Comparison of ENCODE assay signal across 10 cellular contexts in the genomic region with DNA sequence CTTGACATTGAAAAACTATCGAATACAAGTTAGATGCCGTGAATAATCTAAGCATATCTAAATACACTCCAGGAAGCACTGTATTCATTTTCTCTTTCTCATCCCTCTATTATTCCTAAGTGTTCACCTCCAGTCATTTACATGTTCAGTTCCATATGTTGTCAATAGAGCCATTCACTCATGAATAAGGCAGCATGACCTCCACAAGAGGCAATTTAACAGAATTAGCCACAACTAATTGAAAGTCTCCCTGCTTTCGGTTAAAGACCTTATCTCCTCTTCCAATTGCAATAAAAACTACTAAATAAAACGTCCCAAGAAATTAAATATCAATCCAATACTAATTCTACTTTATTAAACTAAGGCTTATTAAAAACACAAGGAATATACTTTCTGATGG. TPM values are rescaled to one million over a fixed set of nuclear protein-coding genes. Genes with fewer than 3 reads are reported as not detected.
A peak's percentile ranks its signal among the peaks of the same experiment; 100 is the strongest.
DNase-seq lines count a peak whose midpoint lies in the region; ATAC-seq and TF ChIP-seq lines count a peak whose summit lies in the region.
"Had no signal": no experiment of that assay in that cellular context is flagged by ENCODE, and none has a peak within 500 bp of the region (broad histone marks: within the 10 kb centered on the region; RNA-seq: fewer than 3 reads in every experiment).

No MANE protein-coding gene starts in this region.

- H3K4me1 ChIP-seq in A673 (ENCODE audit: insufficient read depth, low read length, poor library complexity, severe bottlenecking) = peaks cover 38% of the 10 kb centered on the region
- peaks cover 7 to 34% of the 10 kb centered on the region in 2 donors for H3K4me1 ChIP-seq in mucosa of rectum (ENCODE audit: control insufficient read depth in 2 of 2, insufficient read depth in 2 of 2, low read length in 2 of 2)

- peak overlapping the region; percentile 5 to 94 for H3K9ac ChIP-seq in mucosa of rectum (ENCODE audit: low read depth in 1 of 2, low read length in 2 of 2)

- peak; percentile 43 for DNase-seq in A673 (ENCODE audit: low spot score)
- no peak for DNase-seq in MG63
- DNase-seq in dorsolateral prefrontal cortex = no peak
- DNase-seq in NCI-H187 treated with DMSO at 0.1 percent for 48 hours (lab: John Stamatoyannopoulos, UW) = no peak
- DNase-seq: CD4-positive, alpha-beta T cell had no signal

- H3K9me3 ChIP-seq in A673 (ENCODE audit: low read depth, low read length, poor library complexity, severe bottlenecking) = no peaks in the 10 kb centered on the region
- H3K9me3 ChIP-seq in MG63 = no peaks in the 10 kb centered on the region
- no peaks in the 10 kb centered on the region for H3K9me3 ChIP-seq in mucosa of rectum (ENCODE audit: control insufficient read depth in 2 of 2, low read length in 2 of 2)
- H3K9me3 ChIP-seq: neutrophil had no signal

- H3K27me3 ChIP-seq in A673 (replicated peaks; ENCODE audit: insufficient read depth, low read depth, low read length, poor library complexity) = no peaks in the 10 kb centered on the region
- no peaks in the 10 kb centered on the region for H3K27me3 ChIP-seq in MG63
- no peaks in the 10 kb centered on the region for H3K27me3 ChIP-seq in dorsolateral prefrontal cortex
- no peaks in the 10 kb centered on the region for H3K27me3 ChIP-seq in mucosa of rectum (ENCODE audit: control insufficient read depth in 2 of 2, insufficient read depth in 2 of 2, low read length in 2 of 2)

- TSS peak; percentile 29 for BruUV-seq in A673 (replicated peaks; lab: Mats Ljungman, UMichigan)

- ATAC-seq in HG03139 (IDR thresholded peaks at IDR 0.05; ENCODE audit: unreplicated experiment) = no peak
- no peak for ATAC-seq in HG03442 (IDR thresholded peaks at IDR 0.05; ENCODE audit: unreplicated experiment)
- ATAC-seq in GM21526 (IDR thresholded peaks at IDR 0.05; ENCODE audit: low FRiP score, unreplicated experiment) = no peak

- TF ChIP-seq CTCF in A673 (conservative IDR thresholded peaks at IDR 0.05; ENCODE audit: low read depth, low read length) = no peak
- TF ChIP-seq CTCF in dorsolateral prefrontal cortex (IDR thresholded peaks at IDR 0.05 in 54 of 56, conservative IDR thresholded peaks at IDR 0.05 in 2 of 56; ENCODE audit: low read depth in 1 of 56, partially characterized antibody in 56 of 56) = peak in 1 of 56 donors; percentile 8

- H3K36me3 ChIP-seq in A673 (ENCODE audit: insufficient read depth, low read length, poor library complexity, severe bottlenecking) = no peaks in the 10 kb centered on the region
- peaks cover 3% of the 10 kb centered on the region for H3K36me3 ChIP-seq in MG63
- peaks cover 2 to 3% of the 10 kb centered on the region in 2 donors for H3K36me3 ChIP-seq in mucosa of rectum (ENCODE audit: control insufficient read depth in 2 of 2, insufficient read depth in 2 of 2, low read length in 2 of 2)
- H3K36me3 ChIP-seq: neutrophil had no signal

- intact Hi-C loops in A673 (cut with micrococcal nuclease; ENCODE audit: unreplicated experiment) = loop anchor here (5.0 kb wide), 1 partner anchor 376 kb away; no protein-coding TSS in a partner anchor
- intact Hi-C loops in dorsolateral prefrontal cortex (cut with DNase I) = no loop called here

- POLR2A ChIA-PET in A673 (lab: Charles Lee; ENCODE audit: low non-redundant PET) = no interaction called here

- CTCF ChIA-PET in A673 (lab: Charles Lee) = interaction anchor here (0.6 kb wide), 1 partner anchor 460 kb away, joined by 3 read pairs; no protein-coding TSS in a partner anchor

- H3K4me3 ChIP-seq in A673 (ENCODE audit: low read depth, low read length, poor library complexity, severe bottlenecking) (peak overlapping the region; percentile 67), MG63 (peak overlapping the region; percentile 81), dorsolateral prefrontal cortex (peak overlapping the region in 58 of 59 donors; percentile 8 to 93 (median 81)), mucosa of rectum (ENCODE audit: low read length in 2 of 2) (peak overlapping the region; percentile 85 to 86)

- H3K27ac ChIP-seq in A673 (ENCODE audit: low read depth, low read length, poor library complexity, severe bottlenecking) (no peak overlapping the region), dorsolateral prefrontal cortex (peak overlapping the region in 23 of 59 donors; percentile 11 to 93 (median 87)), mucosa of rectum (ENCODE audit: low read depth in 2 of 2, low read length in 2 of 2) (peak overlapping the region; percentile 52 to 81)
- H3K27ac ChIP-seq: neutrophil had no signal

RNA-seq across cellular contexts. Expression of a gene that starts 1.8 kb away (rescaled TPM):
- total RNA-seq in A673 (2021) = 13.4 and 13.6 TPM in 2 replicates
- 20.9 and 28.5 TPM in 2 replicates for total RNA-seq in MG63 (2014; rRNA removed; shearing (Covaris generic); ENCODE audit: low replicate concordance)
- total RNA-seq in dorsolateral prefrontal cortex = 10 to 100 TPM in 58 of 120 experiments, 1 to 10 TPM in 62; 3.5 to 26.0 (median 9.9) TPM
- total RNA-seq: CD4-positive, alpha-beta T cell had no signal
